In genomic region chr5:179489015-179489414, GRCh38 we compare ENCODE assay signal across 19 cellular contexts.
DNase-seq lines count a peak whose midpoint lies in the region; ATAC-seq, FAIRE-seq and TF ChIP-seq lines count a peak whose summit lies in the region.
"Had no signal": no experiment of that assay in that cellular context is flagged by ENCODE, and none has a peak within 500 bp of the region (broad histone marks: within the 10 kb centered on the region; RNA-seq: fewer than 3 reads in every experiment).

No MANE protein-coding gene starts in this region.

- POLR2A ChIA-PET in HepG2 (lab: Yijun Ruan, JAX): no interaction called here

- no peak overlapping the region for H3K4me2 ChIP-seq in HepG2 (ENCODE audit: low read depth, low read length)

- H3K27me3 ChIP-seq in liver (ENCODE audit: control insufficient read depth in 4 of 4, insufficient read depth in 4 of 4, low read length in 3 of 4): no peaks in the 10 kb centered on the region
- H3K27me3 ChIP-seq in HepG2 (ENCODE audit: control insufficient read depth in 1 of 2, insufficient read depth in 2 of 2, low read length in 2 of 2): peaks cover 2 to 30% of the 10 kb centered on the region in 2 experiments; a peak in 2 of 5 replicates
- no peaks in the 10 kb centered on the region for H3K27me3 ChIP-seq in ovary
- H3K27me3 ChIP-seq: SJCRH30 had no signal

- TF ChIP-seq POLR2A in HepG2 (IDR thresholded peaks at IDR 0.05; ENCODE audit: insufficient read depth in 1 of 2, low read depth in 2 of 2, low read length in 2 of 2) (no peak), ovary (IDR thresholded peaks at IDR 0.05) (no peak)

- no peaks in the 10 kb centered on the region for H3K79me2 ChIP-seq in HepG2 (ENCODE audit: insufficient read depth, low read length)

- H3K36me3 ChIP-seq in liver (ENCODE audit: control insufficient read depth in 4 of 4, insufficient read depth in 3 of 4, low read depth in 1 of 4, low read length in 3 of 4) (no peaks in the 10 kb centered on the region), HepG2 (replicated peaks in 1 of 2; ENCODE audit: control insufficient read depth in 1 of 2, insufficient read depth in 2 of 2, low read length in 2 of 2) (no peaks in the 10 kb centered on the region), ovary (no peaks in the 10 kb centered on the region)
- H3K36me3 ChIP-seq: SJCRH30 had no signal

- in situ Hi-C loops in HepG2 (cut with HindIII; ENCODE audit: extremely low pct_ligation_motif_present, low pct_unique_long_range_greater_than_20kb): no loop called here

- H3K36me3 Mint-ChIP-seq in T-helper 2 cell treated with Interferon-gamma antibody and Interleukin-4, amounts not matched to agents 5 μg/mL and 100 μg/mL, for 36 hours (ENCODE audit: low read depth): no peaks in the 10 kb centered on the region

- no peak for DNase-seq in HepG2 (ENCODE audit: low spot score)
- DNase-seq in dermis blood vessel endothelial cell: peak; percentile 7
- DNase-seq in left lobe of liver (ENCODE audit: low spot score): no peak
- DNase-seq in T-helper 2 cell treated with Interferon-gamma antibody and Interleukin-4, amounts not matched to agents 5 μg/mL and 100 μg/mL, for 36 hours (ENCODE audit: low spot score): no peak
- no peak for DNase-seq in GM03348 (ENCODE audit: low spot score)
- DNase-seq in ovary: no peak
- DNase-seq: C1 segment of cervical spinal cord, HFFc6, NCI-H1436, NCI-H1930, NCI-H226, NCI-H526, SJCRH30 had no signal

- no peak overlapping the region for H2AFZ ChIP-seq in HepG2 (ENCODE audit: low read length)

- H3K4me1 ChIP-seq in liver (ENCODE audit: control insufficient read depth in 4 of 4, insufficient read depth in 4 of 4, low read length in 3 of 4) (peaks cover 0 to 2% (median 0%) of the 10 kb centered on the region in 4 donors), HepG2 (ENCODE audit: insufficient read depth, low read length) (no peaks in the 10 kb centered on the region), ovary (ENCODE audit: insufficient read depth) (no peaks in the 10 kb centered on the region)
- H3K4me1 ChIP-seq: SJCRH30 had no signal

- no peaks in the 10 kb centered on the region for H3K9me3 Mint-ChIP-seq in T-helper 2 cell treated with Interferon-gamma antibody and Interleukin-4, amounts not matched to agents 5 μg/mL and 100 μg/mL, for 36 hours
- H3K9me3 Mint-ChIP-seq: HFFc6 had no signal

- H3K4me1 Mint-ChIP-seq in T-helper 2 cell treated with Interferon-gamma antibody and Interleukin-4, amounts not matched to agents 5 μg/mL and 100 μg/mL, for 36 hours (ENCODE audit: low read depth): no peaks in the 10 kb centered on the region

- no peak for FAIRE-seq in HepG2 (lab: Jason Lieb, UNC)
- FAIRE-seq: A204.1, D721Med, H54 had no signal

- BruUV-seq in HepG2 (replicated peaks; lab: Mats Ljungman, UMichigan): no TSS peak

- peaks cover 2% of the 10 kb centered on the region for H3K27me3 Mint-ChIP-seq in T-helper 2 cell treated with Interferon-gamma antibody and Interleukin-4, amounts not matched to agents 5 μg/mL and 100 μg/mL, for 36 hours (ENCODE audit: low read depth)

- CTCF ChIA-PET in HepG2 (lab: Yijun Ruan, JAX; ENCODE audit: low intra/inter-chr PET ratio, low total read pairs): no interaction called here

- TF ChIP-seq CTCF in liver (IDR thresholded peaks at IDR 0.05; ENCODE audit: low read depth, low read length, missing input control): no peak
- no peak for TF ChIP-seq CTCF in HepG2 (CRISPR knock-in tag; IDR thresholded peaks at IDR 0.05)
- no peak for TF ChIP-seq CTCF in ovary (IDR thresholded peaks at IDR 0.05)

- H3K4me3 Mint-ChIP-seq in T-helper 2 cell treated with Interferon-gamma antibody and Interleukin-4, amounts not matched to agents 5 μg/mL and 100 μg/mL, for 36 hours: no peak overlapping the region
- H3K4me3 Mint-ChIP-seq: HFFc6 had no signal

- ATAC-seq in HepG2 (no peak), left lobe of liver (peak; percentile 56), GM19463 (IDR thresholded peaks at IDR 0.05; ENCODE audit: unreplicated experiment) (no peak)
- ATAC-seq: Panc1 had no signal

- H3K27ac Mint-ChIP-seq in T-helper 2 cell treated with Interferon-gamma antibody and Interleukin-4, amounts not matched to agents 5 μg/mL and 100 μg/mL, for 36 hours: no peak overlapping the region
- H3K27ac Mint-ChIP-seq: HFFc6 had no signal

- no peaks in the 10 kb centered on the region for H3K9me3 ChIP-seq in liver (ENCODE audit: control insufficient read depth in 4 of 4, low read length in 3 of 4)
- no peaks in the 10 kb centered on the region for H3K9me3 ChIP-seq in HepG2 (ENCODE audit: low read length)
- no peaks in the 10 kb centered on the region for H3K9me3 ChIP-seq in ovary
- H3K9me3 ChIP-seq: SJCRH30 had no signal

- 50% methylated on average over 4 of the region's 4 CpGs for WGBS in liver
- WGBS in HepG2 (ENCODE audit: low lambda C conversion rate): 29% methylated on average over 4 of the region's 4 CpGs
- WGBS in ovary, 3 donors: 3 to 11% (median 10%) methylated on average over 4 of the region's 4 CpGs

- TF ChIP-seq EP300 in HepG2 (IDR thresholded peaks at IDR 0.05; ENCODE audit: low read depth in 2 of 2, low read length in 2 of 2) (no peak), HepG2 (CRISPR knock-in tag; IDR thresholded peaks at IDR 0.05; ENCODE audit: borderline replicate concordance) (no peak), ovary (IDR thresholded peaks at IDR 0.05) (no peak)

- intact Hi-C loops in HepG2 (cut with micrococcal nuclease; ENCODE audit: unreplicated experiment): no loop called here
- intact Hi-C loops in ovary (cut with DNase I): loop anchor here in 1 of 4 donors (10.0 kb wide), 1 partner anchor 144 kb away; the partner anchor contains the start of gene ADAMTS2

- H4K20me1 ChIP-seq in HepG2 (ENCODE audit: insufficient read depth, low read length): no peaks in the 10 kb centered on the region

- peak in 1 of 2 donors; percentile 20 for TF ChIP-seq RAD21 in liver (IDR thresholded peaks at IDR 0.05)
- no peak for TF ChIP-seq RAD21 in HepG2 (CRISPR knock-in tag; IDR thresholded peaks at IDR 0.05)

- H3K27ac ChIP-seq in liver (ENCODE audit: low read depth in 1 of 2, low read length in 2 of 2) (no peak overlapping the region), HepG2 (ENCODE audit: extremely low read length, insufficient read depth, low read length) (no peak overlapping the region), ovary (no peak overlapping the region)
- H3K27ac ChIP-seq: SJCRH30 had no signal

- H3K4me3 ChIP-seq in liver (ENCODE audit: low read depth in 1 of 3, low read length in 3 of 3) (no peak overlapping the region), HepG2 (replicated peaks in 1 of 3; ENCODE audit: insufficient read depth in 1 of 3, low read depth in 2 of 3, low read length in 3 of 3) (no peak overlapping the region), ovary (no peak overlapping the region)
- H3K4me3 ChIP-seq: SJCRH30 had no signal

- H3K9ac ChIP-seq in liver (ENCODE audit: low read depth in 1 of 2, low read length in 2 of 2) (no peak overlapping the region), HepG2 (ENCODE audit: insufficient read depth, low read depth, low read length) (no peak overlapping the region)

TF ChIP-seq in liver, 16 proteins besides CTCF, POLR2A, EP300 and RAD21 (continues in another document):
- TF ChIP-seq HNF4G (IDR thresholded peaks at IDR 0.05): no peak
- peak; percentile 93 for TF ChIP-seq NR2F2 (IDR thresholded peaks at IDR 0.05)
- no peak for TF ChIP-seq MAX (IDR thresholded peaks at IDR 0.05)
- TF ChIP-seq GABPA (IDR thresholded peaks at IDR 0.05 in 1 of 2, conservative IDR thresholded peaks at IDR 0.05 in 1 of 2): no peak

TF ChIP-seq in HepG2, 621 proteins besides CTCF, POLR2A, EP300 and RAD21:
- TF ChIP-seq ZNF296 (CRISPR knock-in tag; conservative IDR thresholded peaks at IDR 0.05): no peak
- no peak for TF ChIP-seq MIER2 (CRISPR knock-in tag; IDR thresholded peaks at IDR 0.05)
- no peak for TF ChIP-seq HNRNPLL (IDR thresholded peaks at IDR 0.05; ENCODE audit: low read depth, low read length, poor library complexity, severe bottlenecking)
- no peak for TF ChIP-seq TFE3 (CRISPR knock-in tag; IDR thresholded peaks at IDR 0.05)
- no peak for TF ChIP-seq HNRNPK (IDR thresholded peaks at IDR 0.05; ENCODE audit: low read depth, low read length, poor library complexity, severe bottlenecking)
- no peak for TF ChIP-seq ZNF556 (CRISPR knock-in tag; IDR thresholded peaks at IDR 0.05; ENCODE audit: borderline replicate concordance)
- TF ChIP-seq ZNF780A (CRISPR knock-in tag; IDR thresholded peaks at IDR 0.05): no peak
- no peak for TF ChIP-seq TCF7L2 (IDR thresholded peaks at IDR 0.05; ENCODE audit: low read depth, low read length)
- TF ChIP-seq SMAD1 (CRISPR knock-in tag; IDR thresholded peaks at IDR 0.05; ENCODE audit: borderline replicate concordance, low read depth): no peak
- no peak for TF ChIP-seq KDM6A (CRISPR knock-in tag; IDR thresholded peaks at IDR 0.05; ENCODE audit: low read depth)
- TF ChIP-seq CAMTA2 (CRISPR knock-in tag; IDR thresholded peaks at IDR 0.05; ENCODE audit: borderline replicate concordance): no peak
- no peak for TF ChIP-seq POLR2AphosphoS2 (IDR thresholded peaks at IDR 0.05; ENCODE audit: low read depth, low read length)
- TF ChIP-seq KMT2A (CRISPR knock-in tag; IDR thresholded peaks at IDR 0.05): no peak
- no peak for TF ChIP-seq TEAD3 (CRISPR knock-in tag; optimal IDR thresholded peaks at IDR 0.05; ENCODE audit: borderline replicate concordance)
TF ChIP-seq in HepG2: peak in this region for 0.
